8 cellular contexts compared by ENCODE assay signal in genomic region chrX:118495958-118496762, GRCh38. TPM values are rescaled to one million over a fixed set of nuclear protein-coding genes. Genes with fewer than 3 reads are reported as not detected.
DNase-seq lines count a peak whose midpoint lies in the region; ATAC-seq, FAIRE-seq and TF ChIP-seq lines count a peak whose summit lies in the region.

No MANE protein-coding gene starts in this region.

- no peaks in the 10 kb centered on the region for H3K9me3 ChIP-seq in ascending aorta
- H3K9me3 ChIP-seq in keratinocyte (ENCODE audit: control insufficient read depth, low read depth, low read length), result no peaks in the 10 kb centered on the region

- DNase-seq in Calu3, result peak; percentile 15
- peak; percentile 69 for DNase-seq in Jurkat, Clone E6-1 (ENCODE audit: low read depth, low spot score)
- DNase-seq in T-cell, result peak; percentile 64 to 89 (median 81)
- DNase-seq in ascending aorta (ENCODE audit: low spot score in 2 of 2), result peak; percentile 25 to 74
- no peak for DNase-seq in keratinocyte (ENCODE audit: low read depth, low spot score)
- peak; percentile 46 to 47 for DNase-seq in stimulated activated CD4-positive, alpha-beta T cell treated with anti-CD3 and anti-CD28 coated beads, Interleukin-1b, Interleukin-23, amount 100 ng/mL, for 4 hours (ENCODE audit: low read depth in 2 of 2)
- DNase-seq in kidney glomerular epithelial cell (lab: John Stamatoyannopoulos, UW), result no peak

- dilution Hi-C loops in keratinocyte (cut with MboI; ENCODE audit: extremely low pct_ligation_motif_present, low sequenced_read_pairs), result no loop called here

- H3K27me3 Mint-ChIP-seq in Calu3 (ENCODE audit: unreplicated experiment) (peaks cover 27% of the 10 kb centered on the region), T-cell (peaks cover 0 to 9% of the 10 kb centered on the region in 2 donors)

- CTCF ChIA-PET in Calu3 (lab: Charles Lee) (no interaction called here), T-cell (lab: Charles Lee) (interaction anchor here (0.5 to 2.8 kb wide), 8 partner anchors 32 to 498 kb away, joined by 3 to 17 read pairs (median 5); no protein-coding TSS in a partner anchor)

- H3K4me1 Mint-ChIP-seq in Calu3 (ENCODE audit: low read depth, unreplicated experiment) (peaks cover 11% of the 10 kb centered on the region), T-cell (peaks cover 17 to 28% (median 25%) of the 10 kb centered on the region in 3 donors)

- H3K27ac Mint-ChIP-seq in Calu3 (ENCODE audit: unreplicated experiment), result no peak overlapping the region
- peak overlapping the region; percentile 96 to 98 for H3K27ac Mint-ChIP-seq in T-cell

- no peak for FAIRE-seq in keratinocyte (lab: Jason Lieb, UNC)

- TF ChIP-seq CTCF in Calu3 (IDR thresholded peaks at IDR 0.05; ENCODE audit: unreplicated experiment) (no peak), ascending aorta (IDR thresholded peaks at IDR 0.05) (no peak), keratinocyte (optimal IDR thresholded peaks at IDR 0.05 in 1 of 3, IDR thresholded peaks at IDR 0.05 in 1 of 3, conservative IDR thresholded peaks at IDR 0.05 in 1 of 3; ENCODE audit: extremely low read depth in 1 of 3, insufficient read depth in 2 of 3, low read length in 3 of 3) (no peak)

- peak overlapping the region; percentile 80 to 94 for H3K27ac ChIP-seq in ascending aorta
- no peak overlapping the region for H3K27ac ChIP-seq in keratinocyte (ENCODE audit: control insufficient read depth, insufficient read depth, low read length)

- H3K79me2 ChIP-seq in keratinocyte (ENCODE audit: control insufficient read depth, insufficient read depth, low read length), result no peaks in the 10 kb centered on the region

- intact Hi-C loops in Calu3 (cut with micrococcal nuclease; ENCODE audit: unreplicated experiment), result no loop called here
- intact Hi-C loops in ascending aorta (cut with DNase I), result loop anchor here (2.0 to 10.0 kb wide), 5 partner anchors 17 to 229 kb away; partner anchors contain the start of gene IL13RA1

- H3K27me3 ChIP-seq in ascending aorta, result no peaks in the 10 kb centered on the region
- H3K27me3 ChIP-seq in keratinocyte (ENCODE audit: control insufficient read depth, extremely low read depth, insufficient read depth, low read length), result no peaks in the 10 kb centered on the region

- H3K4me3 Mint-ChIP-seq in Calu3 (ENCODE audit: low read depth, unreplicated experiment) (peak overlapping the region; percentile 72), T-cell (peak overlapping the region; percentile 95 to 98 (median 95))

- H3K36me3 Mint-ChIP-seq in Calu3 (ENCODE audit: insufficient read depth, unreplicated experiment) (peaks cover 11% of the 10 kb centered on the region), T-cell (peaks cover 5% of the 10 kb centered on the region)

- H3K9me1 ChIP-seq in keratinocyte (ENCODE audit: control insufficient read depth, extremely low read depth, insufficient read depth, low read length), result no peaks in the 10 kb centered on the region

- H3K4me1 ChIP-seq in ascending aorta, result peaks cover 0 to 3% of the 10 kb centered on the region in 2 donors
- no peaks in the 10 kb centered on the region for H3K4me1 ChIP-seq in keratinocyte (ENCODE audit: control insufficient read depth, extremely low read depth, insufficient read depth, low read length)

- H3K9me3 Mint-ChIP-seq in Calu3 (ENCODE audit: low read depth, unreplicated experiment) (no peaks in the 10 kb centered on the region), T-cell (no peaks in the 10 kb centered on the region)

- H3K4me3 ChIP-seq in Jurkat, Clone E6-1 (ENCODE audit: low read length), result peak overlapping the region; percentile 70
- H3K4me3 ChIP-seq in ascending aorta (peak overlapping the region; percentile 49 to 93), keratinocyte (ENCODE audit: control insufficient read depth in 2 of 3, extremely low read depth in 1 of 3, insufficient read depth in 2 of 3, low read depth in 1 of 3, low read length in 3 of 3) (peak overlapping the region; percentile 52 to 65 (median 63))

- ATAC-seq in GM21423 (IDR thresholded peaks at IDR 0.05; ENCODE audit: unreplicated experiment) (peak; percentile 43), T-cell (replicated peaks in 1 of 4) (peak; percentile 72 to 77 (median 74))

- peak overlapping the region; percentile 71 for H3K4me2 ChIP-seq in keratinocyte (ENCODE audit: control insufficient read depth, extremely low read depth, insufficient read depth, low read depth, low read length)

- no peaks in the 10 kb centered on the region for H4K20me1 ChIP-seq in keratinocyte (ENCODE audit: control insufficient read depth, extremely low read depth, insufficient read depth, low read length)

- POLR2A ChIA-PET in T-cell (lab: Charles Lee), result interaction anchor here (0.6 to 1.6 kb wide), 9 partner anchors 21 to 62 kb away, joined by 3 to 8 read pairs (median 4); no protein-coding TSS in a partner anchor

- peak overlapping the region; percentile 74 for H2AFZ ChIP-seq in keratinocyte (ENCODE audit: control insufficient read depth, low read length)

- BruUV-seq in Calu3 (replicated peaks; lab: Mats Ljungman, UMichigan), result no TSS peak

- H3K36me3 ChIP-seq in ascending aorta (no peaks in the 10 kb centered on the region), keratinocyte (ENCODE audit: control insufficient read depth in 2 of 2, extremely low read depth in 1 of 2, insufficient read depth in 2 of 2, low read length in 2 of 2) (no peaks in the 10 kb centered on the region)

- H3K9ac ChIP-seq in keratinocyte (ENCODE audit: control insufficient read depth, extremely low read depth, insufficient read depth, low read length), result peak overlapping the region; percentile 33

RNA-seq across cellular contexts. Expression of gene DOCK11, which starts 0.5 kb away (rescaled TPM):
- 1.4 and 1.9 TPM in 2 replicates for total RNA-seq in Calu3 (2022)
- 14.4 TPM for polyA plus RNA-seq in Jurkat, Clone E6-1 (2012; ENCODE audit: insufficient read depth, insufficient read length)
- 100 to 1,000 TPM in 2 of 5 donors, 10 to 100 TPM in 3; 90.7 to 102 (median 94.5) TPM for total RNA-seq in T-cell
- total RNA-seq in ascending aorta, result 23.0 TPM
- polyA plus RNA-seq in keratinocyte, result 2.8 to 4.6 TPM (median 3.0 TPM) in 3 replicates
- 0.80 TPM for polyA plus RNA-seq in keratinocyte (2011; ENCODE audit: low read depth)
- polyA plus RNA-seq in keratinocyte (2011; cell fraction: cytosol; rRNA removed), result 1.8 and 2.8 TPM in 2 replicates
- polyA plus RNA-seq in keratinocyte (2011; cell fraction: nucleus; rRNA removed), result 4.5 TPM in 2 replicates
- 1.5 and 2.9 TPM in 2 replicates for polyA plus RNA-seq in keratinocyte (2012; ENCODE audit: low replicate concordance)
- polyA minus RNA-seq in keratinocyte, result 1.1 to 9.7 TPM (median 3.5 TPM) in 3 replicates
- 1.5 TPM for polyA minus RNA-seq in keratinocyte (2011; cell fraction: cytosol; rRNA and poly(A)+ RNA removed)
- polyA minus RNA-seq in keratinocyte (2011; cell fraction: nucleus; rRNA and poly(A)+ RNA removed), result 2.8 and 6.3 TPM in 2 replicates

Comparison
In these comparisons a context has a peak if more than half of its experiments do, and no peak if none do; other contexts are left out.
1. DNase-seq: peak in Calu3 (single experiment), Jurkat, Clone E6-1 (single experiment), T-cell (34 of 34), ascending aorta (2 of 2) and stimulated activated CD4-positive, alpha-beta T cell treated with anti-CD3 and anti-CD28 coated beads, Interleukin-1b, Interleukin-23, amount 100 ng/mL, for 4 hours (2 of 2); none in keratinocyte (single experiment) and kidney glomerular epithelial cell (single experiment).
2. Peak in every context shown above with its lines, with median percentiles within 50 percentile points of each other: H3K4me3 ChIP-seq.